25 cellular contexts compared by ENCODE assay signal in genomic region chr1:247343801-247344200, GRCh38.
"Had no signal": no experiment of that assay in that cellular context is flagged by ENCODE, and none has a peak within 500 bp of the region (broad histone marks: within the 10 kb centered on the region; RNA-seq: fewer than 3 reads in every experiment).

No MANE protein-coding gene starts in this region.

- H3K9me3 Mint-ChIP-seq: activated naive CD4-positive, alpha-beta T cell treated with anti-CD3 and anti-CD28 coated beads, Interleukin-2, amount 50 U/mL, for 72 hours; activated T-helper 17 cell treated with anti-CD3 and anti-CD28 coated beads, Interleukin-2, amount 50 U/mL, for 72 hours; naive thymus-derived CD4-positive, alpha-beta T cell had no signal

- H3K36me3 ChIP-seq: left lung, ovary, right atrium auricular region, thyroid gland, upper lobe of right lung, WERI-Rb-1 had no signal

- H3K4me3 ChIP-seq: left lung, lung, ovary, psoas muscle, right atrium auricular region, thyroid gland, upper lobe of right lung had no signal

- H3K4me1 ChIP-seq: psoas muscle, right atrium auricular region, thyroid gland, upper lobe of right lung had no signal

- H3K4me3 Mint-ChIP-seq: activated CD8-positive, alpha-beta T cell treated with anti-CD3 and anti-CD28 coated beads, Interleukin-2, amount 10 ng/mL, durations not matched to agents 7 days and 5 days; activated T-helper 17 cell treated with anti-CD3 and anti-CD28 coated beads, Interleukin-2, amount 50 U/mL, for 72 hours; naive thymus-derived CD4-positive, alpha-beta T cell had no signal

- ATAC-seq: activated CD8-positive, alpha-beta T cell treated with anti-CD3 and anti-CD28 coated beads, Interleukin-2, amount 10 ng/mL, durations not matched to agents 7 days and 5 days; activated T-helper 17 cell treated with anti-CD3 and anti-CD28 coated beads, Interleukin-2, amount 50 U/mL, for 72 hours; foreskin keratinocyte; left lung; naive thymus-derived CD4-positive, alpha-beta T cell; psoas muscle; stimulated activated naive CD8-positive, alpha-beta T cell treated with anti-CD3 and anti-CD28 coated beads, Interleukin-15, Interleukin-2, amounts not matched to agents 100 U/mL and 50 U/mL, for 24 hours; upper lobe of right lung had no signal

- H3K27ac Mint-ChIP-seq: activated CD8-positive, alpha-beta T cell treated with anti-CD3 and anti-CD28 coated beads, Interleukin-2, amount 10 ng/mL, durations not matched to agents 7 days and 5 days; activated T-helper 17 cell treated with anti-CD3 and anti-CD28 coated beads, Interleukin-2, amount 50 U/mL, for 72 hours; naive thymus-derived CD4-positive, alpha-beta T cell had no signal

- H3K36me3 Mint-ChIP-seq: activated naive CD4-positive, alpha-beta T cell treated with anti-CD3 and anti-CD28 coated beads, Interleukin-2, amount 50 U/mL, for 72 hours; naive thymus-derived CD4-positive, alpha-beta T cell had no signal

- DNase-seq: activated CD4-positive, alpha-beta T cell treated with anti-CD3 and anti-CD28 coated beads for 1 hour; activated CD4-positive, alpha-beta T cell treated with anti-CD3 and anti-CD28 coated beads, Interleukin-2, amount 50 U/mL, for 1 hour; activated CD8-positive, alpha-beta T cell treated with anti-CD3 and anti-CD28 coated beads, Interleukin-2, amount 10 ng/mL, durations not matched to agents 7 days and 5 days; aorta; brain microvascular endothelial cell; central memory CD4-positive, alpha-beta T cell; dermis blood vessel endothelial cell; effector CD8-positive, alpha-beta T cell; foreskin keratinocyte; kidney glomerular epithelial cell; left lung; naive thymus-derived CD4-positive, alpha-beta T cell; ovary; psoas muscle; stimulated activated CD4-positive, alpha-beta T cell treated with anti-CD3 and anti-CD28 coated beads, Interleukin-12 subunit alpha, Interleukin-12 subunit beta, amount 100 ng/mL, for 4 hours; stimulated activated CD4-positive, alpha-beta T cell treated with anti-CD3 and anti-CD28 coated beads, Interleukin-4, amount 100 ng/mL, for 4 hours; stimulated activated naive CD8-positive, alpha-beta T cell treated with anti-CD3 and anti-CD28 coated beads, Interleukin-15, Interleukin-2, amounts not matched to agents 100 U/mL and 50 U/mL, for 24 hours; substantia nigra; thyroid gland; upper lobe of right lung; WERI-Rb-1 had no signal

- H3K9me3 ChIP-seq: left lung, ovary, psoas muscle, right atrium auricular region, thyroid gland, upper lobe of right lung had no signal

- H3K27me3 ChIP-seq: brain microvascular endothelial cell, ovary, right atrium auricular region, thyroid gland, upper lobe of right lung had no signal

- H3K27ac ChIP-seq: foreskin keratinocyte, left lung, ovary, psoas muscle, thyroid gland, upper lobe of right lung, WERI-Rb-1 had no signal
